1 cellular context compared by ENCODE assay signal in the genomic region with DNA sequence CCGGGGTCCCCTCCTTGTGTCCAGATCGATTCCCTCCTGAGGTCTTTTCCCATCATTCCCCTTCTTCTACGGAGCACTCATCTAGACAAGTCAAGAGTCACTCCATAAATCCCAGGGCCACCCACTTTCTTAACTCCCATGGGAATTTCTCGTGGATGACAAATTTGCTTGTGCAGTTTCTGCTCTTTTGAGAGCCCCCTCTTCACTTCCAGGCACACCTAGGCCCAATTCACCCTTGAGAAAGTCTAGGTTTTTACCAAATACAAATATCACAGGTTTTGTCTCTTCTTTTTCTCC.
TF ChIP-seq lines count a peak whose summit lies in the region.

No MANE protein-coding gene starts in this region.

TF ChIP-seq in HepG2, 621 proteins besides CTCF, POLR2A, EP300 and RAD21:
- TF ChIP-seq ZSCAN29 (CRISPR knock-in tag; conservative IDR thresholded peaks at IDR 0.05) = 0 out of 2 replicates have a peak, but pooled peaks have one; percentile 1
- peak; percentile 96 for TF ChIP-seq KDM5A (IDR thresholded peaks at IDR 0.05; ENCODE audit: borderline replicate concordance, low read length)
- TF ChIP-seq SOX13 (IDR thresholded peaks at IDR 0.05) = no peak
- no peak for TF ChIP-seq SOX13 (CRISPR knock-in tag; conservative IDR thresholded peaks at IDR 0.05 in 1 of 2, IDR thresholded peaks at IDR 0.05 in 1 of 2)
- no peak for TF ChIP-seq NFATC3 (CRISPR knock-in tag; IDR thresholded peaks at IDR 0.05)
- TF ChIP-seq ZNF256 (CRISPR knock-in tag; conservative IDR thresholded peaks at IDR 0.05) = no peak
- TF ChIP-seq NCOA1 (CRISPR knock-in tag; IDR thresholded peaks at IDR 0.05) = 0 out of 2 replicates have a peak, but pooled peaks have one; percentile 37
- TF ChIP-seq, protein P1, sequence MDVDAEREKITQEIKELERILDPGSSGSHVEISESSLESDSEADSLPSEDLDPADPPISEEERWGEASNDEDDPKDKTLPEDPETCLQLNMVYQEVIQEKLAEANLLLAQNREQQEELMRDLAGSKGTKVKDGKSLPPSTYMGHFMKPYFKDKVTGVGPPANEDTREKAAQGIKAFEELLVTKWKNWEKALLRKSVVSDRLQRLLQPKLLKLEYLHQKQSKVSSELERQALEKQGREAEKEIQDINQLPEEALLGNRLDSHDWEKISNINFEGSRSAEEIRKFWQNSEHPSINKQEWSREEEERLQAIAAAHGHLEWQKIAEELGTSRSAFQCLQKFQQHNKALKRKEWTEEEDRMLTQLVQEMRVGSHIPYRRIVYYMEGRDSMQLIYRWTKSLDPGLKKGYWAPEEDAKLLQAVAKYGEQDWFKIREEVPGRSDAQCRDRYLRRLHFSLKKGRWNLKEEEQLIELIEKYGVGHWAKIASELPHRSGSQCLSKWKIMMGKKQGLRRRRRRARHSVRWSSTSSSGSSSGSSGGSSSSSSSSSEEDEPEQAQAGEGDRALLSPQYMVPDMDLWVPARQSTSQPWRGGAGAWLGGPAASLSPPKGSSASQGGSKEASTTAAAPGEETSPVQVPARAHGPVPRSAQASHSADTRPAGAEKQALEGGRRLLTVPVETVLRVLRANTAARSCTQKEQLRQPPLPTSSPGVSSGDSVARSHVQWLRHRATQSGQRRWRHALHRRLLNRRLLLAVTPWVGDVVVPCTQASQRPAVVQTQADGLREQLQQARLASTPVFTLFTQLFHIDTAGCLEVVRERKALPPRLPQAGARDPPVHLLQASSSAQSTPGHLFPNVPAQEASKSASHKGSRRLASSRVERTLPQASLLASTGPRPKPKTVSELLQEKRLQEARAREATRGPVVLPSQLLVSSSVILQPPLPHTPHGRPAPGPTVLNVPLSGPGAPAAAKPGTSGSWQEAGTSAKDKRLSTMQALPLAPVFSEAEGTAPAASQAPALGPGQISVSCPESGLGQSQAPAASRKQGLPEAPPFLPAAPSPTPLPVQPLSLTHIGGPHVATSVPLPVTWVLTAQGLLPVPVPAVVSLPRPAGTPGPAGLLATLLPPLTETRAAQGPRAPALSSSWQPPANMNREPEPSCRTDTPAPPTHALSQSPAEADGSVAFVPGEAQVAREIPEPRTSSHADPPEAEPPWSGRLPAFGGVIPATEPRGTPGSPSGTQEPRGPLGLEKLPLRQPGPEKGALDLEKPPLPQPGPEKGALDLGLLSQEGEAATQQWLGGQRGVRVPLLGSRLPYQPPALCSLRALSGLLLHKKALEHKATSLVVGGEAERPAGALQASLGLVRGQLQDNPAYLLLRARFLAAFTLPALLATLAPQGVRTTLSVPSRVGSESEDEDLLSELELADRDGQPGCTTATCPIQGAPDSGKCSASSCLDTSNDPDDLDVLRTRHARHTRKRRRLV (CRISPR knock-in tag; IDR thresholded peaks at IDR 0.05) = peak; percentile 19; the same call in 1 of the 2 replicates
